In the genomic region with DNA sequence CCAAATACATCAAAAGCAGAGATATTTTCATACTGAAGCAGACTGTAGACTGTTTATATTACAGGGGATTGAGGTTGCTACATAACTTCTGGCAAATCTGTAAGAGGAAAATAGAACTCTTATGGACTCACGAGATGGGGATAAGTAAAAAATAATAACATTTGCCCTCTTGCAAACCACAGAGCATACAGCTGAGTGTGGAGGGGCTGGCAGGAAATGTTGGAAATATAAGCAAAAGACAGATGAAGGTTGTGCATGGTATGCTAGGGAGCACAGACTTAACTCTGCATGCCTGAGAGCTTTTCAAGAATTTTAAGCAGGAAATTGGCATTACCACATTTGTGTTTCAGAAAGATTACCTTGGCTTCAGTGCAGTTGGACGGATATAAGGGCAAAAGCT, we compare ENCODE assay signal across 16 cellular contexts.
A peak's percentile ranks its signal among the peaks of the same experiment; 100 is the strongest.
DNase-seq lines count a peak whose midpoint lies in the region; ATAC-seq and TF ChIP-seq lines count a peak whose summit lies in the region.
"Had no signal": no experiment of that assay in that cellular context is flagged by ENCODE, and none has a peak within 500 bp of the region (broad histone marks: within the 10 kb centered on the region; RNA-seq: fewer than 3 reads in every experiment).

No MANE protein-coding gene starts in this region.

- TF ChIP-seq CTCF in choroid plexus epithelial cell (conservative IDR thresholded peaks at IDR 0.05; ENCODE audit: low read depth, low read length), result no peak

- H4K91ac ChIP-seq in mesenchymal stem cell (ENCODE audit: low read length), result no peak overlapping the region

- H3K23ac ChIP-seq in mesenchymal stem cell (ENCODE audit: low read length in 2 of 2), result no peak overlapping the region

- H3K9ac ChIP-seq in mesenchymal stem cell (ENCODE audit: low read length), result no peak overlapping the region

- in situ Hi-C loops in Caki2 (cut with HindIII; ENCODE audit: low pct_unique_long_range_greater_than_20kb, low sequenced_read_pairs), result no loop called here

- peaks cover 12% of the 10 kb centered on the region for H3K4me1 ChIP-seq in mesenchymal stem cell (ENCODE audit: control insufficient read depth, insufficient read depth, low read depth, low read length)
- H3K4me1 ChIP-seq: BE2C had no signal

- H3K18ac ChIP-seq in mesenchymal stem cell (ENCODE audit: low read depth in 1 of 2, low read length in 2 of 2), result no peak overlapping the region

- H3K9me3 ChIP-seq in mesenchymal stem cell (ENCODE audit: control insufficient read depth, low read length), result no peaks in the 10 kb centered on the region
- H3K9me3 ChIP-seq: BE2C had no signal

- DNase-seq in Caki2 (ENCODE audit: low read depth) (peak; percentile 12), RPMI7951 (ENCODE audit: low read depth) (peak; percentile 37), choroid plexus epithelial cell (ENCODE audit: low read depth) (peak; percentile 69), mesenchymal stem cell (peak; percentile 61), 8988T (no peak), GF-D8 (lab: John Stamatoyannopoulos, UW) (no peak)
- DNase-seq: BE2C; CD4-positive, alpha-beta memory T cell; DND-41; Karpas-422; NCI-H146; NCI-H2227 treated with DMSO at 0.1 percent for 48 hours; NCI-H526 treated with DMSO at 0.1 percent for 48 hours; NK-92 treated with Interleukin-12 subunit alpha and Interleukin-12 subunit beta, amount 100 ng/mL, for 24 hours had no signal

- H2BK5ac ChIP-seq in mesenchymal stem cell (ENCODE audit: low read depth, low read length, poor library complexity, severe bottlenecking), result no peak overlapping the region

- no peak overlapping the region for H3K4me3 ChIP-seq in choroid plexus epithelial cell (ENCODE audit: low read depth, low read length)
- no peak overlapping the region for H3K4me3 ChIP-seq in mesenchymal stem cell (ENCODE audit: insufficient read depth in 1 of 2, low read depth in 1 of 2, low read length in 2 of 2)

- ATAC-seq in HG02852 (IDR thresholded peaks at IDR 0.05; ENCODE audit: unreplicated experiment) (no peak), GM21619 (IDR thresholded peaks at IDR 0.05; ENCODE audit: unreplicated experiment) (no peak)

- no peak overlapping the region for H2AFZ ChIP-seq in mesenchymal stem cell (ENCODE audit: low read depth, low read length)

- no peak overlapping the region for H3K27ac ChIP-seq in mesenchymal stem cell (ENCODE audit: low read length, poor library complexity, severe bottlenecking)

- no peak overlapping the region for H2AK5ac ChIP-seq in mesenchymal stem cell (ENCODE audit: low read length, severe bottlenecking)

- no peak overlapping the region for H3K14ac ChIP-seq in mesenchymal stem cell (ENCODE audit: low read length in 2 of 2)

- no peak overlapping the region for H4K8ac ChIP-seq in mesenchymal stem cell (ENCODE audit: low read length)

- no peak overlapping the region for H2BK12ac ChIP-seq in mesenchymal stem cell (ENCODE audit: low read length in 2 of 2)

- no peak overlapping the region for H3K4ac ChIP-seq in mesenchymal stem cell (ENCODE audit: low read depth in 1 of 2, low read length in 2 of 2)

- H3K79me1 ChIP-seq in mesenchymal stem cell (replicated peaks; ENCODE audit: low read length, poor library complexity, severe bottlenecking), result no peaks in the 10 kb centered on the region

- no peak overlapping the region for H3K4me2 ChIP-seq in mesenchymal stem cell (ENCODE audit: low read length, poor library complexity, severe bottlenecking)

- WGBS in mesenchymal stem cell, result 52% methylated on average over 1 of the region's 2 CpGs

- no peak overlapping the region for H2BK15ac ChIP-seq in mesenchymal stem cell (ENCODE audit: low read depth, poor library complexity, severe bottlenecking)

- no peaks in the 10 kb centered on the region for H3K36me3 ChIP-seq in mesenchymal stem cell (ENCODE audit: control insufficient read depth in 1 of 2, insufficient read depth in 2 of 2, low read depth in 1 of 2, low read length in 2 of 2)
- H3K36me3 ChIP-seq: BE2C had no signal

- no peak overlapping the region for H2BK120ac ChIP-seq in mesenchymal stem cell (ENCODE audit: low read depth, low read length)

- no peaks in the 10 kb centered on the region for H3K27me3 ChIP-seq in mesenchymal stem cell (ENCODE audit: control insufficient read depth in 1 of 2, insufficient read depth in 1 of 2, low read length in 2 of 2)
- H3K27me3 ChIP-seq: BE2C had no signal

Comparison
In these comparisons a context has a peak if more than half of its experiments do, and no peak if none do; other contexts are left out.
1. DNase-seq: peak in Caki2 (single experiment), RPMI7951 (single experiment), choroid plexus epithelial cell (single experiment) and mesenchymal stem cell (single experiment); none in 8988T (single experiment) and GF-D8 (single experiment).